18 cellular contexts compared by ENCODE assay signal in the genomic region with DNA sequence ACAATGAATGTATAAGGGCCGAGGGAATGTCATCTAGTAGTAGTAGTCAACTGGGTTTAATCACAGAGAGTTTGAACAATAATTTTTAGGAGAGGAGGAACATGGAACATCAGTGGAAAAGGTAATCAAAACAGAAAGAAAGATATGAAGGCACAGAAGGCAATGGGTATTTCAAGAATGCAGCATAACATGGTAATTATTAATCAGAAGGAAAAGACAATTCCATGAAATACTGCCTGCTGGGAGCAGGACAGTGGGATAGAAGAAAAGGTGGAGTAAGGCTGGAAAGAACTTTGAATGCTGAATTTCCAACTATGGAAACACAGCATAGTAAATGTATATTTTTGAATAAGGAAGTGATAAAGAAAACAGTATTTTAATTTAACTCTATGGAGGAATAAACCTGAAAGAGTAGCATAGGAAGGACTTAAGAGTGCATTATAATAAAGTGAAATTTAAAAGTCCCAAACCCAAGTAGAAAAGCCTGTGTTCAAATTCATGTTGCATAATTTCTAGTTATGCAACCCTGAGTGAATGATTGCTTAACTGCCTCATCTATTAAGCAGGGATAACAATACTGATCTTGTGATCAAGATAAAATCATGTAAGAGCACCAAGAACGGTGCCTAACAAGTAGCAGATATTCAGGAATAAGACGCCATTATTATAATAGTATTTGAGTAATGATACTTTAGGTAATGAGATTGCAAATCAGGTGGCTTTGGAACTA.
DNase-seq lines count a peak whose midpoint lies in the region; ATAC-seq, FAIRE-seq and TF ChIP-seq lines count a peak whose summit lies in the region.
"Had no signal": no experiment of that assay in that cellular context is flagged by ENCODE, and none has a peak within 500 bp of the region (broad histone marks: within the 10 kb centered on the region; RNA-seq: fewer than 3 reads in every experiment).

No MANE protein-coding gene starts in this region.

- H3K27me3 ChIP-seq in left ventricle myocardium inferior (ENCODE audit: low read depth) = no peaks in the 10 kb centered on the region
- H3K27me3 ChIP-seq: adrenal gland, upper lobe of left lung had no signal

- H3K9ac ChIP-seq in kidney (ENCODE audit: low read length in 2 of 2) = no peak overlapping the region

- no peak for TF ChIP-seq CTCF in left ventricle myocardium inferior (IDR thresholded peaks at IDR 0.05; ENCODE audit: borderline replicate concordance)
- no peak for TF ChIP-seq CTCF in kidney (IDR thresholded peaks at IDR 0.05; ENCODE audit: borderline replicate concordance, extremely low read depth, insufficient read depth)

- H3K27ac ChIP-seq in left ventricle myocardium inferior (replicated peaks) (no peak overlapping the region), kidney (ENCODE audit: low read depth in 2 of 2, low read length in 2 of 2) (peak overlapping the region; percentile 29 to 48)
- H3K27ac ChIP-seq: adrenal gland, coronary artery, upper lobe of left lung had no signal

- no peaks in the 10 kb centered on the region for H3K9me3 ChIP-seq in left ventricle myocardium inferior (replicated peaks)
- no peaks in the 10 kb centered on the region for H3K9me3 ChIP-seq in kidney (ENCODE audit: control insufficient read depth in 1 of 2, low read length in 2 of 2)
- H3K9me3 ChIP-seq: adrenal gland, upper lobe of left lung had no signal

- no peak for DNase-seq in Right ventricle myocardium inferior (ENCODE audit: missing footprints)
- no peak for DNase-seq in left ventricle myocardium inferior
- DNase-seq in amniotic epithelial cell (ENCODE audit: low read depth) = peak; percentile 43
- no peak for DNase-seq in kidney
- no peak for DNase-seq in NCI-H2029 treated with DMSO at 0.1 percent for 48 hours (lab: John Stamatoyannopoulos, UW)
- no peak for DNase-seq in anterior cingulate cortex (lab: John Stamatoyannopoulos, UW)
- no peak for DNase-seq in activated CD4-positive, alpha-beta T cell treated with anti-CD3 and anti-CD28 coated beads for 48 hours
- DNase-seq: activated CD4-positive, alpha-beta T cell treated with anti-CD3 and anti-CD28 coated beads, Interleukin-2, amount 10 ng/mL, durations not matched to agents 7 days and 5 days; activated T-cell treated with anti-CD3 and anti-CD28 coated beads, Interleukin-2, amount 50 U/mL, for 24 hours; adrenal gland; NCI-H187 treated with DMSO at 0.1 percent for 48 hours; NCI-H774; stimulated activated naive B cell treated with anti-CD40 and anti-IgM and Interleukin-4, amounts not matched to agents 10 μg/mL and 1 μg/mL and 100 μg/mL, for 72 hours; T-helper 9 cell; upper lobe of left lung had no signal

- peaks cover 4% of the 10 kb centered on the region for H3K36me3 ChIP-seq in left ventricle myocardium inferior
- H3K36me3 ChIP-seq in kidney (ENCODE audit: control insufficient read depth in 1 of 2, insufficient read depth in 2 of 2, low read length in 2 of 2) = no peaks in the 10 kb centered on the region
- H3K36me3 ChIP-seq: adrenal gland, upper lobe of left lung had no signal

- no peaks in the 10 kb centered on the region for H3K4me1 ChIP-seq in left ventricle myocardium inferior
- H3K4me1 ChIP-seq in kidney (ENCODE audit: control insufficient read depth in 1 of 2, insufficient read depth in 1 of 2, low read depth in 1 of 2, low read length in 2 of 2) = peaks cover 2 to 11% of the 10 kb centered on the region in 2 donors
- H3K4me1 ChIP-seq: adrenal gland, upper lobe of left lung had no signal

- intact Hi-C loops in Right ventricle myocardium inferior (cut with DNase I) (no loop called here), left ventricle myocardium inferior (cut with micrococcal nuclease) (no loop called here), kidney (cut with DNase I) (no loop called here)

- ATAC-seq in Right ventricle myocardium inferior (peak; percentile 16), GM21717 (IDR thresholded peaks at IDR 0.05; ENCODE audit: unreplicated experiment) (no peak)
- ATAC-seq: esophagus mucosa; stimulated activated naive B cell treated with anti-CD40 and anti-IgM and Interleukin-4, amounts not matched to agents 10 μg/mL and 1 μg/mL and 100 μg/mL, for 72 hours had no signal

- H3K4me3 ChIP-seq in left ventricle myocardium inferior (no peak overlapping the region), kidney (ENCODE audit: low read length in 2 of 2) (peak overlapping the region in 1 of 2 donors; percentile 28)
- H3K4me3 ChIP-seq: adrenal gland, coronary artery, upper lobe of left lung had no signal

- FAIRE-seq in kidney (lab: Jason Lieb, UNC) = peak; percentile 55
